Comparison of ENCODE assay signal across 10 cellular contexts in genomic region chr14:104770851-104771272, GRCh38. TPM values are rescaled to one million over a fixed set of nuclear protein-coding genes. Genes with fewer than 3 reads are reported as not detected.
DNase-seq lines count a peak whose midpoint lies in the region; ATAC-seq and TF ChIP-seq lines count a peak whose summit lies in the region.
"Had no signal": no experiment of that assay in that cellular context is flagged by ENCODE, and none has a peak within 500 bp of the region (broad histone marks: within the 10 kb centered on the region; RNA-seq: fewer than 3 reads in every experiment).

No MANE protein-coding gene starts in this region.

- intact Hi-C loops in aorta (cut with DNase I), result loop anchor here in 1 of 2 donors (2.0 kb wide), 1 partner anchor 54 kb away; no protein-coding TSS in a partner anchor

- peak; percentile 48 for DNase-seq in activated naive CD4-positive, alpha-beta T cell treated with anti-CD3 and anti-CD28 coated beads, Interleukin-2, amount 10 ng/mL, durations not matched to agents 7 days and 5 days
- no peak for DNase-seq in activated naive CD4-positive, alpha-beta T cell (lab: John Stamatoyannopoulos, UW)
- DNase-seq in Peyer's patch, result no peak
- DNase-seq in fibroblast of pulmonary artery (ENCODE audit: low read depth), result no peak
- no peak for DNase-seq in suprapubic skin (ENCODE audit: low spot score in 2 of 2)
- DNase-seq in aorta, result no peak
- DNase-seq in NCI-H1417 treated with DMSO at 0.1 percent for 48 hours (lab: John Stamatoyannopoulos, UW), result no peak
- DNase-seq: NCI-H1092, occipital lobe had no signal

- ATAC-seq in aorta (ENCODE audit: low FRiP score) (no peak), HG03095 (IDR thresholded peaks at IDR 0.05; ENCODE audit: unreplicated experiment) (no peak)

- no peak overlapping the region for H3K4me3 Mint-ChIP-seq in activated naive CD4-positive, alpha-beta T cell treated with anti-CD3 and anti-CD28 coated beads, Interleukin-2, amount 10 ng/mL, durations not matched to agents 7 days and 5 days

- TF ChIP-seq CTCF in Peyer's patch (IDR thresholded peaks at IDR 0.05) (peak; percentile 8 to 38 (median 33)), fibroblast of pulmonary artery (IDR thresholded peaks at IDR 0.05; ENCODE audit: low read length, missing control alignments) (peak; percentile 54), suprapubic skin (IDR thresholded peaks at IDR 0.05) (peak; percentile 11 to 45)

- peaks cover 38% of the 10 kb centered on the region for H3K36me3 Mint-ChIP-seq in activated naive CD4-positive, alpha-beta T cell treated with anti-CD3 and anti-CD28 coated beads, Interleukin-2, amount 10 ng/mL, durations not matched to agents 7 days and 5 days

- H3K4me3 ChIP-seq in Peyer's patch, result no peak overlapping the region
- H3K4me3 ChIP-seq in fibroblast of pulmonary artery (replicated peaks; ENCODE audit: low read depth, low read length), result no peak overlapping the region
- H3K4me3 ChIP-seq in suprapubic skin, result no peak overlapping the region
- H3K4me3 ChIP-seq in aorta (ENCODE audit: low read length in 2 of 2), result no peak overlapping the region

- no peak overlapping the region for H3K27ac Mint-ChIP-seq in activated naive CD4-positive, alpha-beta T cell treated with anti-CD3 and anti-CD28 coated beads, Interleukin-2, amount 10 ng/mL, durations not matched to agents 7 days and 5 days

- H3K4me1 ChIP-seq in Peyer's patch, result peaks cover 0 to 10% (median 2%) of the 10 kb centered on the region in 4 donors
- peaks cover 10% of the 10 kb centered on the region for H3K4me1 ChIP-seq in suprapubic skin
- H3K4me1 ChIP-seq in aorta (ENCODE audit: control insufficient read depth in 1 of 2, insufficient read depth in 2 of 2, low read length in 2 of 2), result no peaks in the 10 kb centered on the region

- CTCF ChIA-PET in activated naive CD4-positive, alpha-beta T cell treated with anti-CD3 and anti-CD28 coated beads, Interleukin-2, amount 10 ng/mL, durations not matched to agents 7 days and 5 days (lab: Charles Lee), result interaction anchor here (0.9 to 2.1 kb wide), 8 partner anchors 8 to 275 kb away, joined by 3 to 14 read pairs (median 4); no protein-coding TSS in a partner anchor

- no peaks in the 10 kb centered on the region for H3K27me3 ChIP-seq in Peyer's patch
- no peaks in the 10 kb centered on the region for H3K27me3 ChIP-seq in suprapubic skin
- no peaks in the 10 kb centered on the region for H3K27me3 ChIP-seq in aorta (ENCODE audit: control insufficient read depth in 1 of 2, insufficient read depth in 2 of 2, low read length in 1 of 2)

- H3K27me3 Mint-ChIP-seq in activated naive CD4-positive, alpha-beta T cell treated with anti-CD3 and anti-CD28 coated beads, Interleukin-2, amount 10 ng/mL, durations not matched to agents 7 days and 5 days, result no peaks in the 10 kb centered on the region

- H3K27ac ChIP-seq in Peyer's patch, result no peak overlapping the region
- H3K27ac ChIP-seq in suprapubic skin, result no peak overlapping the region
- H3K27ac ChIP-seq in aorta (ENCODE audit: low read depth in 1 of 2, low read length in 2 of 2), result no peak overlapping the region

- peaks cover 4% of the 10 kb centered on the region for H3K4me1 Mint-ChIP-seq in activated naive CD4-positive, alpha-beta T cell treated with anti-CD3 and anti-CD28 coated beads, Interleukin-2, amount 10 ng/mL, durations not matched to agents 7 days and 5 days

- peaks cover 2% of the 10 kb centered on the region for H3K9me3 Mint-ChIP-seq in activated naive CD4-positive, alpha-beta T cell treated with anti-CD3 and anti-CD28 coated beads, Interleukin-2, amount 10 ng/mL, durations not matched to agents 7 days and 5 days

- H3K9me3 ChIP-seq in Peyer's patch (no peaks in the 10 kb centered on the region), suprapubic skin (no peaks in the 10 kb centered on the region), aorta (ENCODE audit: control insufficient read depth, low read length) (no peaks in the 10 kb centered on the region)

- TF ChIP-seq EP300 in suprapubic skin (IDR thresholded peaks at IDR 0.05), result no peak

- WGBS in suprapubic skin, result 98% methylated on average over 5 of the region's 5 CpGs
- 80 to 86% methylated on average over 5 of the region's 5 CpGs for WGBS in aorta, 2 donors

- H3K36me3 ChIP-seq in Peyer's patch, result peaks cover 0 to 53% (median 0%) of the 10 kb centered on the region in 3 donors
- H3K36me3 ChIP-seq in suprapubic skin, result peaks cover 54% of the 10 kb centered on the region
- no peaks in the 10 kb centered on the region for H3K36me3 ChIP-seq in aorta (ENCODE audit: control insufficient read depth in 1 of 2, insufficient read depth in 2 of 2, low read length in 1 of 2)

- TF ChIP-seq POLR2A in Peyer's patch (IDR thresholded peaks at IDR 0.05), result no peak
- TF ChIP-seq POLR2A in suprapubic skin (IDR thresholded peaks at IDR 0.05), result no peak

RNA-seq across cellular contexts. Expression of gene SIVA1, which starts 17.9 kb away (rescaled TPM):
- total RNA-seq in Peyer's patch (100 to 1,000 TPM in 3 of 4 donors, 10 to 100 TPM in 1; 64.6 to 144 (median 115) TPM), suprapubic skin (100 to 1,000 TPM in 3 of 4 donors, 10 to 100 TPM in 1; 94.0 to 159 (median 142) TPM), aorta (10 to 100 TPM; 74.3 to 83.0 TPM)
- polyA plus RNA-seq in aorta, result 100 to 1,000 TPM; 219 to 241 TPM

RNA-seq across cellular contexts. Expression of gene AKT1, which starts 24.7 kb away (rescaled TPM):
- total RNA-seq in Peyer's patch (100 to 1,000 TPM in 2 of 4 donors, 10 to 100 TPM in 2; 85.6 to 259 (median 111) TPM), suprapubic skin (10 to 100 TPM; 63.1 to 77.6 (median 70.4) TPM), aorta (100 to 1,000 TPM; 124 to 154 TPM)
- 100 to 1,000 TPM in 1 of 2 donors, 10 to 100 TPM in 1; 93.2 to 118 TPM for polyA plus RNA-seq in aorta

RNA-seq across cellular contexts. Expression of gene ZBTB42, which starts 30.0 kb away (rescaled TPM):
- total RNA-seq in Peyer's patch (10 to 100 TPM in 2 of 4 donors, 1 to 10 TPM in 2; 2.5 to 14.7 (median 10.9) TPM), suprapubic skin (1 to 10 TPM; 3.7 to 9.8 (median 7.8) TPM), aorta (1 to 10 TPM; 4.4 to 4.7 TPM)
- 1 to 10 TPM; 1.6 to 1.9 TPM for polyA plus RNA-seq in aorta

RNA-seq across cellular contexts. Expression of gene ADSS1, which starts 46.8 kb away (rescaled TPM):
- total RNA-seq in Peyer's patch (10 to 100 TPM; 11.0 to 18.6 (median 17.1) TPM), suprapubic skin (10 to 100 TPM in 2 of 4 donors, 1 to 10 TPM in 2; 2.8 to 12.4 (median 9.0) TPM), aorta (10 to 100 TPM; 44.8 to 63.2 TPM)
- 10 to 100 TPM; 25.0 to 80.2 TPM for polyA plus RNA-seq in aorta
